19 cellular contexts compared by ENCODE assay signal in genomic region chr20:22381812-22382416, GRCh38.
DNase-seq lines count a peak whose midpoint lies in the region; ATAC-seq and TF ChIP-seq lines count a peak whose summit lies in the region.
"Had no signal": no experiment of that assay in that cellular context is flagged by ENCODE, and none has a peak within 500 bp of the region (broad histone marks: within the 10 kb centered on the region; RNA-seq: fewer than 3 reads in every experiment).

No MANE protein-coding gene starts in this region.

- DNase-seq in MM.1S (no peak), PC-3 (no peak), mammary epithelial cell (no peak), osteoblast (ENCODE audit: insufficient read length, low spot score, missing footprints) (peak; percentile 18), GM20000 (ENCODE audit: low spot score) (no peak)
- DNase-seq: ACHN, DND-41, IMR-90, Karpas-422, MG63, NCI-H1092, NCI-H1436 treated with DMSO at 0.1 percent for 48 hours, NCI-H2029, NCI-H82, OCI-M1 had no signal

- TF ChIP-seq CTCF in MM.1S (IDR thresholded peaks at IDR 0.05; ENCODE audit: low read length) (no peak), PC-3 (conservative IDR thresholded peaks at IDR 0.05; ENCODE audit: low read depth, low read length) (no peak), mammary epithelial cell (conservative IDR thresholded peaks at IDR 0.05 in 1 of 2, IDR thresholded peaks at IDR 0.05 in 1 of 2; ENCODE audit: extremely low read depth in 1 of 2, insufficient read depth in 1 of 2, low read depth in 1 of 2, low read length in 2 of 2) (no peak), osteoblast (IDR thresholded peaks at IDR 0.05; ENCODE audit: extremely low read depth, low read depth, low read length) (no peak), GM20000 (IDR thresholded peaks at IDR 0.05; ENCODE audit: extremely low read depth, missing control alignments) (no peak)

- H3K4me2 ChIP-seq in MM.1S (ENCODE audit: low read depth, low read length) (peak overlapping the region; percentile 30; the same call in 1 of the 2 replicates), PC-3 (ENCODE audit: low read length) (peak overlapping the region; percentile 31), mammary epithelial cell (ENCODE audit: insufficient read depth, low read depth, low read length) (no peak overlapping the region), osteoblast (ENCODE audit: insufficient read depth, low read length) (no peak overlapping the region)

- H3K4me3 ChIP-seq in MM.1S (ENCODE audit: low read length), result no peak overlapping the region
- no peak overlapping the region for H3K4me3 ChIP-seq in PC-3 (ENCODE audit: low read length)
- H3K4me3 ChIP-seq in mammary epithelial cell (replicated peaks in 1 of 3; ENCODE audit: insufficient read depth in 1 of 3, low read depth in 2 of 3, low read length in 3 of 3), result no peak overlapping the region
- no peak overlapping the region for H3K4me3 ChIP-seq in osteoblast (ENCODE audit: insufficient read depth, low read length)
- H3K4me3 ChIP-seq: HAP-1, MG63, SJSA1 had no signal

- no peak overlapping the region for H3K9ac ChIP-seq in MM.1S (ENCODE audit: low read length)
- no peak overlapping the region for H3K9ac ChIP-seq in PC-3 (ENCODE audit: low read length)
- H3K9ac ChIP-seq in mammary epithelial cell (ENCODE audit: insufficient read depth, low read length), result no peak overlapping the region

- H3K9me2 ChIP-seq in MM.1S (replicated peaks; ENCODE audit: insufficient read depth, low read length), result no peaks in the 10 kb centered on the region
- H3K9me2 ChIP-seq in PC-3 (replicated peaks; ENCODE audit: low read length), result no peaks in the 10 kb centered on the region

- H3K79me2 ChIP-seq in MM.1S (ENCODE audit: low read length) (no peaks in the 10 kb centered on the region), PC-3 (ENCODE audit: low read length) (no peaks in the 10 kb centered on the region), mammary epithelial cell (ENCODE audit: insufficient read depth, low read length) (no peaks in the 10 kb centered on the region), osteoblast (ENCODE audit: insufficient read depth, low read length) (no peaks in the 10 kb centered on the region)

- H2AFZ ChIP-seq in MM.1S (ENCODE audit: low read length) (no peak overlapping the region), PC-3 (ENCODE audit: low read length) (no peak overlapping the region), mammary epithelial cell (ENCODE audit: low read depth, low read length) (no peak overlapping the region), osteoblast (ENCODE audit: low read length) (no peak overlapping the region)

- CTCF ChIA-PET in PC-3 (lab: Charles Lee) (no interaction called here), mammary epithelial cell (lab: Charles Lee; ENCODE audit: low non-redundant PET) (interaction anchor here (0.6 kb wide), 1 partner anchor 44 kb away, joined by 4 read pairs; no protein-coding TSS in a partner anchor)

- in situ Hi-C loops in mammary epithelial cell (cut with MboI; ENCODE audit: low sequenced_read_pairs in 2 of 2), result loop anchor here in 1 of 2 donors (25.0 kb wide), 1 partner anchor 1255 kb away; the partner anchor contains the start of gene CST3

- BruUV-seq in PC-3 (replicated peaks; lab: Mats Ljungman, UMichigan) (no TSS peak), mammary epithelial cell (replicated peaks; lab: Mats Ljungman, UMichigan) (no TSS peak)

- H3K9me3 ChIP-seq in MM.1S (replicated peaks; ENCODE audit: insufficient read depth, low read length) (no peaks in the 10 kb centered on the region), PC-3 (ENCODE audit: low read length) (no peaks in the 10 kb centered on the region), mammary epithelial cell (replicated peaks; ENCODE audit: insufficient read depth, low read length) (no peaks in the 10 kb centered on the region), osteoblast (ENCODE audit: low read depth, low read length) (peaks cover 3% of the 10 kb centered on the region)
- H3K9me3 ChIP-seq: HAP-1, MG63, SJSA1 had no signal

- dilution Hi-C loops in mammary epithelial cell (cut with HindIII; ENCODE audit: low sequenced_read_pairs), result no loop called here

- H3K27me3 ChIP-seq in MM.1S (replicated peaks; ENCODE audit: insufficient read depth, low read length) (no peaks in the 10 kb centered on the region), PC-3 (ENCODE audit: low read length) (no peaks in the 10 kb centered on the region), mammary epithelial cell (ENCODE audit: insufficient read depth, low read length) (no peaks in the 10 kb centered on the region), osteoblast (ENCODE audit: insufficient read depth, low read length) (no peaks in the 10 kb centered on the region)
- H3K27me3 ChIP-seq: MG63, SJSA1 had no signal

- ATAC-seq in PC-3 (peak; percentile 32), HG02852 (IDR thresholded peaks at IDR 0.05; ENCODE audit: unreplicated experiment) (no peak), HG03139 (IDR thresholded peaks at IDR 0.05; ENCODE audit: unreplicated experiment) (no peak)

- POLR2A ChIA-PET in PC-3 (lab: Charles Lee; ENCODE audit: unreplicated experiment), result no interaction called here

- intact Hi-C loops in PC-3 (cut with micrococcal nuclease) (loop anchor here (10.0 kb wide), 1 partner anchor 973 kb away; the partner anchor contains the start of gene NXT1), mammary epithelial cell (cut with micrococcal nuclease) (loop anchor here (2.0 kb wide), 1 partner anchor 43 kb away; no protein-coding TSS in a partner anchor)

- H3K36me3 ChIP-seq in MM.1S (replicated peaks; ENCODE audit: insufficient read depth, low read length) (no peaks in the 10 kb centered on the region), PC-3 (ENCODE audit: low read depth, low read length) (no peaks in the 10 kb centered on the region), mammary epithelial cell (ENCODE audit: insufficient read depth, low read length) (no peaks in the 10 kb centered on the region), osteoblast (ENCODE audit: insufficient read depth, low read length) (no peaks in the 10 kb centered on the region)
- H3K36me3 ChIP-seq: HAP-1, MG63, SJSA1 had no signal

- H4K20me1 ChIP-seq in MM.1S (ENCODE audit: insufficient read depth, low read length) (no peaks in the 10 kb centered on the region), PC-3 (ENCODE audit: low read length) (no peaks in the 10 kb centered on the region), mammary epithelial cell (ENCODE audit: insufficient read depth, low read length) (no peaks in the 10 kb centered on the region), osteoblast (ENCODE audit: insufficient read depth, low read length) (no peaks in the 10 kb centered on the region)

- H3K27ac ChIP-seq in MM.1S (ENCODE audit: low read length) (no peak overlapping the region), PC-3 (ENCODE audit: low read length) (peak overlapping the region; percentile 36; the same call in 1 of the 2 replicates), mammary epithelial cell (ENCODE audit: insufficient read depth, low read depth, low read length) (peak overlapping the region; percentile 90), osteoblast (ENCODE audit: low read depth, low read length) (no peak overlapping the region)
- H3K27ac ChIP-seq: SJSA1 had no signal

- WGBS in mammary epithelial cell (ENCODE audit: low coverage, missing lambda C conversion rate), result 86% methylated on average over 4 of the region's 4 CpGs

- H3K4me1 ChIP-seq in MM.1S (ENCODE audit: low read length) (peaks cover 15% of the 10 kb centered on the region), PC-3 (ENCODE audit: insufficient read depth, low read length) (peaks cover 54% of the 10 kb centered on the region), mammary epithelial cell (ENCODE audit: insufficient read depth, low read length) (peaks cover 63% of the 10 kb centered on the region), osteoblast (ENCODE audit: insufficient read depth, low read length) (no peaks in the 10 kb centered on the region)
- H3K4me1 ChIP-seq: HAP-1 had no signal

- H3F3A ChIP-seq in MM.1S (ENCODE audit: insufficient read depth, low read length), result 0 out of 2 replicates have a peak, but pooled peaks cover 5% of the 10 kb centered on the region
- H3F3A ChIP-seq in PC-3 (ENCODE audit: low read length, unreplicated experiment), result no peaks in the 10 kb centered on the region

Comparison
In these comparisons a context has a peak if more than half of its experiments do, and no peak if none do; other contexts are left out.
1. H3K27ac ChIP-seq: peak in PC-3 (single experiment) and mammary epithelial cell (single experiment); none in MM.1S (single experiment) and osteoblast (single experiment).
2. H3K4me2 ChIP-seq: peak in MM.1S (single experiment) and PC-3 (single experiment); none in mammary epithelial cell (single experiment) and osteoblast (single experiment).